8 cellular contexts compared by ENCODE assay signal in the genomic region with DNA sequence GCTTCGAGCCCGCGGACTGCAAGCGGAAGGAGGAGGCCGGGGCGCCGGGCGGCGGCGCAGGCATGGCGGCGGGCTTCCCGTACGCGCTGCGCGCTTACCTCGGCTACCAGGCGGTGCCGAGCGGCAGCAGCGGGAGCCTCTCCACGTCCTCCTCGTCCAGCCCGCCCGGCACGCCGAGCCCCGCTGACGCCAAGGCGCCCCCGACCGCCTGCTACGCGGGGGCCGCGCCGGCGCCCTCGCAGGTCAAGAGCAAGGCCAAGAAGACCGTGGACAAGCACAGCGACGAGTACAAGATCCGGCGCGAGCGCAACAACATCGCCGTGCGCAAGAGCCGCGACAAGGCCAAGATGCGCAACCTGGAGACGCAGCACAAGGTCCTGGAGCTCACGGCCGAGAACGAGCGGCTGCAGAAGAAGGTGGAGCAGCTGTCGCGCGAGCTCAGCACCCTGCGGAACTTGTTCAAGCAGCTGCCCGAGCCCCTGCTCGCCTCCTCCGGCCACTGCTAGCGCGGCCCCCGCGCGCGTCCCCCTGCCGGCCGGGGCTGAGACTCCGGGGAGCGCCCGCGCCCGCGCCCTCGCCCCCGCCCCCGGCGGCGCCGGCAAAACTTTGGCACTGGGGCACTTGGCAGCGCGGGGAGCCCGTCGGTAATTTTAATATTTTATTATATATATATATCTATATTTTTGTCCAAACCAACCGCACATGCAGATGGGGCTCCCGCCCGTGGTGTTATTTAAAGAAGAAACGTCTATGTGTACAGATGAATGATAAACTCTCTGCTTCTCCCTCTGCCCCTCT. TPM values are rescaled to one million over a fixed set of nuclear protein-coding genes. Genes with fewer than 3 reads are reported as not detected.
DNase-seq lines count a peak whose midpoint lies in the region; ATAC-seq and TF ChIP-seq lines count a peak whose summit lies in the region.

No MANE protein-coding gene starts in this region.

- H3K9me3 ChIP-seq in HEK293 (ENCODE audit: control insufficient read depth, insufficient read depth, low read depth, low read length), result no peaks in the 10 kb centered on the region
- no peaks in the 10 kb centered on the region for H3K9me3 ChIP-seq in endocrine pancreas (ENCODE audit: control insufficient read depth, low read length)
- no peaks in the 10 kb centered on the region for H3K9me3 ChIP-seq in muscle layer of colon (ENCODE audit: low read length)

- no peaks in the 10 kb centered on the region for H3K9me3 Mint-ChIP-seq in activated CD8-positive, alpha-beta T cell treated with anti-CD3 and anti-CD28 coated beads for 36 hours
- H3K9me3 Mint-ChIP-seq in stimulated activated naive CD8-positive, alpha-beta T cell treated with anti-CD3 and anti-CD28 coated beads, Interleukin-15, amount 100 ng/mL, for 72 hours, result no peaks in the 10 kb centered on the region

- H3K36me3 ChIP-seq in HEK293 (ENCODE audit: control insufficient read depth in 2 of 2, insufficient read depth in 1 of 2, low read length in 2 of 2) (peaks cover 0 to 6% of the 10 kb centered on the region in 2 experiments; a peak in 1 of 3 replicates), endocrine pancreas (ENCODE audit: control insufficient read depth, insufficient read depth, low read length) (no peaks in the 10 kb centered on the region), muscle layer of colon (ENCODE audit: insufficient read depth, low read length) (peaks cover 7% of the 10 kb centered on the region)

- POLR2A ChIA-PET in HEK293 (lab: Yijun Ruan, JAX), result interaction anchor here (1.7 to 2.0 kb wide), 2 partner anchors 130 to 143 kb away, joined by 4 to 5 read pairs; no protein-coding TSS in a partner anchor
- POLR2A ChIA-PET in activated CD8-positive, alpha-beta T cell treated with anti-CD3 and anti-CD28 coated beads for 36 hours (lab: Charles Lee), result interaction anchor here (0.7 to 2.0 kb wide), 14 partner anchors 8 to 393 kb away, joined by 3 to 11 read pairs (median 3); no protein-coding TSS in a partner anchor

- intact Hi-C loops in activated CD8-positive, alpha-beta T cell treated with anti-CD3 and anti-CD28 coated beads for 36 hours (cut with micrococcal nuclease), result loop anchor here (5.0 kb wide), 1 partner anchor 151 kb away; no protein-coding TSS in a partner anchor

- DNase-seq in GM10266 (ENCODE audit: extremely low spot score) (peak; percentile 72), NCI-H2196 (lab: John Stamatoyannopoulos, UW; ENCODE audit: unreplicated experiment) (peak; percentile 62)
- peak; percentile 63 for DNase-seq in activated CD8-positive, alpha-beta T cell treated with anti-CD3 and anti-CD28 coated beads for 36 hours
- peak; percentile 73 to 79 for DNase-seq in stimulated activated naive CD8-positive, alpha-beta T cell treated with anti-CD3 and anti-CD28 coated beads, Interleukin-15, amount 100 ng/mL, for 72 hours

- peaks cover 23% of the 10 kb centered on the region for H3K36me3 Mint-ChIP-seq in activated CD8-positive, alpha-beta T cell treated with anti-CD3 and anti-CD28 coated beads for 36 hours (ENCODE audit: low read depth)

- TF ChIP-seq CTCF in GM10266 (IDR thresholded peaks at IDR 0.05; ENCODE audit: control insufficient read depth, insufficient read depth, low read depth, missing control alignments) (peak; percentile 16), HEK293 (tag by site-specific recombination; IDR thresholded peaks at IDR 0.05) (peak; percentile 81)
- peak; percentile 62 for TF ChIP-seq CTCF in activated CD8-positive, alpha-beta T cell treated with anti-CD3 and anti-CD28 coated beads for 36 hours (IDR thresholded peaks at IDR 0.05)

- peak overlapping the region; percentile 95 for H3K4me3 Mint-ChIP-seq in activated CD8-positive, alpha-beta T cell treated with anti-CD3 and anti-CD28 coated beads for 36 hours
- H3K4me3 Mint-ChIP-seq in stimulated activated naive CD8-positive, alpha-beta T cell treated with anti-CD3 and anti-CD28 coated beads, Interleukin-15, amount 100 ng/mL, for 72 hours, result peak overlapping the region; percentile 99 to 100

- H3K9ac ChIP-seq in endocrine pancreas (ENCODE audit: control insufficient read depth, insufficient read depth, low read length) (peak overlapping the region; percentile 76), muscle layer of colon (ENCODE audit: low read length) (peak overlapping the region; percentile 68)

- no peaks in the 10 kb centered on the region for H3K27me3 ChIP-seq in endocrine pancreas (ENCODE audit: control insufficient read depth, insufficient read depth, low read length)
- no peaks in the 10 kb centered on the region for H3K27me3 ChIP-seq in muscle layer of colon (ENCODE audit: control insufficient read depth in 1 of 2, insufficient read depth in 2 of 2, low read length in 2 of 2)

- ATAC-seq in activated CD8-positive, alpha-beta T cell treated with anti-CD3 and anti-CD28 coated beads for 36 hours, result peak; percentile 38
- peak; percentile 27 for ATAC-seq in stimulated activated naive CD8-positive, alpha-beta T cell treated with anti-CD3 and anti-CD28 coated beads, Interleukin-15, amount 100 ng/mL, for 72 hours
- no peak for ATAC-seq in HG03097 (IDR thresholded peaks at IDR 0.05; ENCODE audit: low FRiP score, unreplicated experiment)

- peaks cover 17% of the 10 kb centered on the region for H3K4me1 Mint-ChIP-seq in activated CD8-positive, alpha-beta T cell treated with anti-CD3 and anti-CD28 coated beads for 36 hours (ENCODE audit: low read depth)
- peaks cover 47% of the 10 kb centered on the region for H3K4me1 Mint-ChIP-seq in stimulated activated naive CD8-positive, alpha-beta T cell treated with anti-CD3 and anti-CD28 coated beads, Interleukin-15, amount 100 ng/mL, for 72 hours

- H3K4me3 ChIP-seq in HEK293 (ENCODE audit: low read depth, low read length) (peak overlapping the region; percentile 61), endocrine pancreas (ENCODE audit: control insufficient read depth, insufficient read depth, low read length) (peak overlapping the region; percentile 56), muscle layer of colon (ENCODE audit: low read depth in 1 of 2, low read length in 2 of 2) (peak overlapping the region; percentile 74 to 87)

- no peaks in the 10 kb centered on the region for H3K27me3 Mint-ChIP-seq in activated CD8-positive, alpha-beta T cell treated with anti-CD3 and anti-CD28 coated beads for 36 hours
- no peaks in the 10 kb centered on the region for H3K27me3 Mint-ChIP-seq in stimulated activated naive CD8-positive, alpha-beta T cell treated with anti-CD3 and anti-CD28 coated beads, Interleukin-15, amount 100 ng/mL, for 72 hours

- H3K27ac ChIP-seq in HEK293 (ENCODE audit: extremely low read depth, low read depth, low read length) (peak overlapping the region; percentile 84), muscle layer of colon (ENCODE audit: low read depth, low read length) (peak overlapping the region; percentile 95)

- H3K4me1 ChIP-seq in HEK293 (ENCODE audit: control insufficient read depth, insufficient read depth, low read length), result peaks cover 10% of the 10 kb centered on the region
- no peaks in the 10 kb centered on the region for H3K4me1 ChIP-seq in endocrine pancreas (ENCODE audit: control insufficient read depth, insufficient read depth, low read length)
- peaks cover 20% of the 10 kb centered on the region for H3K4me1 ChIP-seq in muscle layer of colon (ENCODE audit: insufficient read depth, low read length)

- CTCF ChIA-PET in HEK293 (lab: Yijun Ruan, JAX), result interaction anchor here (0.6 to 6.8 kb wide), 6 partner anchors 10 to 385 kb away, joined by 3 to 106 read pairs (median 4); no protein-coding TSS in a partner anchor
- CTCF ChIA-PET in activated CD8-positive, alpha-beta T cell treated with anti-CD3 and anti-CD28 coated beads for 36 hours (lab: Charles Lee), result interaction anchor here (1.5 to 5.7 kb wide), 2 partner anchors 146 to 273 kb away, joined by 4 to 102 read pairs; no protein-coding TSS in a partner anchor

- peak overlapping the region; percentile 98 for H3K27ac Mint-ChIP-seq in activated CD8-positive, alpha-beta T cell treated with anti-CD3 and anti-CD28 coated beads for 36 hours
- peak overlapping the region; percentile 100 for H3K27ac Mint-ChIP-seq in stimulated activated naive CD8-positive, alpha-beta T cell treated with anti-CD3 and anti-CD28 coated beads, Interleukin-15, amount 100 ng/mL, for 72 hours

TF ChIP-seq in HEK293, 187 proteins besides CTCF, POLR2A, EP300 and RAD21 (continues in another document):
- TF ChIP-seq, protein P1, sequence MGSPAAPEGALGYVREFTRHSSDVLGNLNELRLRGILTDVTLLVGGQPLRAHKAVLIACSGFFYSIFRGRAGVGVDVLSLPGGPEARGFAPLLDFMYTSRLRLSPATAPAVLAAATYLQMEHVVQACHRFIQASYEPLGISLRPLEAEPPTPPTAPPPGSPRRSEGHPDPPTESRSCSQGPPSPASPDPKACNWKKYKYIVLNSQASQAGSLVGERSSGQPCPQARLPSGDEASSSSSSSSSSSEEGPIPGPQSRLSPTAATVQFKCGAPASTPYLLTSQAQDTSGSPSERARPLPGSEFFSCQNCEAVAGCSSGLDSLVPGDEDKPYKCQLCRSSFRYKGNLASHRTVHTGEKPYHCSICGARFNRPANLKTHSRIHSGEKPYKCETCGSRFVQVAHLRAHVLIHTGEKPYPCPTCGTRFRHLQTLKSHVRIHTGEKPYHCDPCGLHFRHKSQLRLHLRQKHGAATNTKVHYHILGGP (tag by site-specific recombination; IDR thresholded peaks at IDR 0.05), result no peak
- TF ChIP-seq, protein P2, sequence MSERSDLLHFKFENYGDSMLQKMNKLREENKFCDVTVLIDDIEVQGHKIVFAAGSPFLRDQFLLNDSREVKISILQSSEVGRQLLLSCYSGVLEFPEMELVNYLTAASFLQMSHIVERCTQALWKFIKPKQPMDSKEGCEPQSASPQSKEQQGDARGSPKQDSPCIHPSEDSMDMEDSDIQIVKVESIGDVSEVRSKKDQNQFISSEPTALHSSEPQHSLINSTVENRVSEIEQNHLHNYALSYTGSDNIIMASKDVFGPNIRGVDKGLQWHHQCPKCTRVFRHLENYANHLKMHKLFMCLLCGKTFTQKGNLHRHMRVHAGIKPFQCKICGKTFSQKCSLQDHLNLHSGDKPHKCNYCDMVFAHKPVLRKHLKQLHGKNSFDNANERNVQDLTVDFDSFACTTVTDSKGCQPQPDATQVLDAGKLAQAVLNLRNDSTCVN (tag by site-specific recombination; optimal IDR thresholded peaks at IDR 0.05), result peak; percentile 99
- no peak for TF ChIP-seq ZNF354C (tag by site-specific recombination; IDR thresholded peaks at IDR 0.05; ENCODE audit: borderline replicate concordance, low read depth)
- no peak for TF ChIP-seq HOXC10 (CRISPR knock-in tag; IDR thresholded peaks at IDR 0.05)

RNA-seq across cellular contexts. Expression of gene CEBPB, which starts 1.1 kb away (rescaled TPM):
- total RNA-seq in activated CD8-positive, alpha-beta T cell treated with anti-CD3 and anti-CD28 coated beads for 36 hours, result 10 to 100 TPM; 27.2 to 28.4 TPM

RNA-seq across cellular contexts. Expression of gene PEDS1, which starts 38.2 kb away (rescaled TPM):
- total RNA-seq in activated CD8-positive, alpha-beta T cell treated with anti-CD3 and anti-CD28 coated beads for 36 hours, result 10 to 100 TPM; 16.0 to 17.3 TPM

Comparison
In these comparisons a context has a peak if more than half of its experiments do, and no peak if none do; other contexts are left out.
1. CTCF ChIP-seq: peak in every context shown above with its lines; median percentile 81 in HEK293; 62 in activated CD8-positive, alpha-beta T cell treated with anti-CD3 and anti-CD28 coated beads for 36 hours; 16 in GM10266.